Comparison of ENCODE assay signal across 14 cellular contexts in the genomic region with DNA sequence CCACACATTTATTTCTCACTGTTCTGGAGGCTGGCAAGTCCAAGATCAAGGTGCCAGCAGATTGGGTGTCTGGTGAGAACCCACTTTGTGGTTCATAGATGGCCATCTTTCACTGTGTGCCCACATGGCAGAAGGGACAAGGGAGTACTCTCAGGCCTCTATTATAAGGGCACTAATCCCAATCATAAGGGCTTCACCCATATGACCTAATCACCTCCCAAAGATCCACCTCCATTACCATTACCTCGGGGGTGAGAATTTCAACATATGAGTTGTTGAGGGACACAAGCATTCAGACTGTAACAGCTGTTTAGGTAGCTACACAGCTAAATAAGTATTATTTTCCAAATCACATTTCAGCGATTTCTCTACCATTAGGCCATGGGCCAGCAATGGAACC. TPM values are rescaled to one million over a fixed set of nuclear protein-coding genes. Genes with fewer than 3 reads are reported as not detected.
"Had no signal": no experiment of that assay in that cellular context is flagged by ENCODE, and none has a peak within 500 bp of the region (broad histone marks: within the 10 kb centered on the region; RNA-seq: fewer than 3 reads in every experiment).

No MANE protein-coding gene starts in this region.

- FAIRE-seq: frontal cortex, pancreas had no signal

- DNase-seq: activated effector memory CD4-positive, alpha-beta T cell treated with Interleukin-2 at 50 U/mL for 16 hours; brain microvascular endothelial cell; heart right ventricle; islet precursor cell; left ventricle myocardium superior; pancreas; stimulated activated CD4-positive, alpha-beta T cell treated with anti-CD3 and anti-CD28 coated beads, Interleukin-15, amount 100 ng/mL, for 24 hours; stimulated activated CD4-positive, alpha-beta T cell treated with anti-CD3 and anti-CD28 coated beads, Interleukin-4, amount 100 ng/mL, for 24 hours; trophoblast cell had no signal

- H3K4me3 ChIP-seq: heart right ventricle, pancreas had no signal

- H3K9me3 ChIP-seq: pancreas had no signal

- H3K27ac ChIP-seq: brain microvascular endothelial cell had no signal

- H3K4me1 ChIP-seq: pancreas had no signal

- H3K9ac ChIP-seq: neural progenitor cell had no signal

- H3K27me3 ChIP-seq: brain microvascular endothelial cell, heart right ventricle, neural progenitor cell had no signal

- H3K36me3 ChIP-seq: brain microvascular endothelial cell, heart right ventricle, neural progenitor cell, pancreas had no signal

- H2AFZ ChIP-seq: neural progenitor cell had no signal

RNA-seq across cellular contexts. Expression of gene PRND, which starts 2.5 kb away (rescaled TPM):
- total RNA-seq: chondrocyte; left ventricle myocardium superior; myocyte; T-helper 2 cell treated with Interferon-gamma antibody and Interleukin-4, amounts not matched to agents 100 ng/mL and 5 ng/mL, for 36 hours had no signal
- polyA plus RNA-seq: heart right ventricle, pancreas had no signal
